12 cellular contexts compared by ENCODE assay signal in the genomic region with DNA sequence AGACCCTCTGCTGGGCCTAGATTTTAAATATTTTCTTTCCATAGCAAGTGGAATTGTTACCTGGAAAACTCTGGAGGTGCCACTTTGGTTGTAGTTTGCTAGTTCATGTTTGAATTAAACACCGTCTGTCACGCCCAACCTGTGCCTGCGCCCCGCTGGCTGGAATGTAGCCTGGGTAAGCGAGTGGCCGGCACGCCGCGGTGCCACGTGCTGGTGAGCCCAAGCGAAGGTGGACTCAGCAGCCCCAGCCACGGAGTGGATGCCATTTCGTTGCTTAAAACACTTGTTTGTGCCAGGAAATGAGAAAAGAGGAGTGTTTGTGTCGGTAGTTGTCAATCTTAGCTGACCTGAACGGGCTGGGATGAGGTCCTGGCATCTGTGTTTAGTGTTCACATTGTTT. TPM values are rescaled to one million over a fixed set of nuclear protein-coding genes. Genes with fewer than 3 reads are reported as not detected.
DNase-seq lines count a peak whose midpoint lies in the region; ATAC-seq, FAIRE-seq and TF ChIP-seq lines count a peak whose summit lies in the region.
"Had no signal": no experiment of that assay in that cellular context is flagged by ENCODE, and none has a peak within 500 bp of the region (broad histone marks: within the 10 kb centered on the region; RNA-seq: fewer than 3 reads in every experiment).

No MANE protein-coding gene starts in this region.

- no peak for TF ChIP-seq EP300 in GM12878 (IDR thresholded peaks at IDR 0.05; ENCODE audit: borderline replicate concordance in 1 of 2, control insufficient read depth in 1 of 2, low read depth in 2 of 2, low read length in 2 of 2)
- no peak for TF ChIP-seq EP300 in tibial nerve (IDR thresholded peaks at IDR 0.05)

- POLR2A ChIA-PET in CD4-positive, alpha-beta T cell (lab: Charles Lee) = no interaction called here
- POLR2A ChIA-PET in GM12878 (lab: Charles Lee) = no interaction called here

- CTCF ChIA-PET in CD4-positive, alpha-beta T cell (lab: Charles Lee) = interaction anchor here (1.3 kb wide), 1 partner anchor 114 kb away, joined by 4 read pairs; no protein-coding TSS in a partner anchor
- CTCF ChIA-PET in GM12878 (lab: Yijun Ruan, JAX) = interaction anchor here (0.9 kb wide), 1 partner anchor 297 kb away, joined by 3 read pairs; no protein-coding TSS in a partner anchor

- H3K9me3 Mint-ChIP-seq in CD4-positive, alpha-beta T cell = no peaks in the 10 kb centered on the region
- H3K9me3 Mint-ChIP-seq in HFFc6 (no peaks in the 10 kb centered on the region), nephron (no peaks in the 10 kb centered on the region)

- no peak for ATAC-seq in CD4-positive, alpha-beta T cell (ENCODE audit: poor library complexity)
- ATAC-seq in GM12878 (no peak), GM21717 (IDR thresholded peaks at IDR 0.05; ENCODE audit: unreplicated experiment) (no peak)

- no peak overlapping the region for H3K4me2 ChIP-seq in GM12878 (ENCODE audit: control insufficient read depth, insufficient read depth)

- H3K27ac Mint-ChIP-seq in CD4-positive, alpha-beta T cell = peak overlapping the region; percentile 71
- no peak overlapping the region for H3K27ac Mint-ChIP-seq in HFFc6
- H3K27ac Mint-ChIP-seq in nephron = peak overlapping the region in 1 of 3 experiments; percentile 66

- H3K27me3 Mint-ChIP-seq in CD4-positive, alpha-beta T cell = no peaks in the 10 kb centered on the region
- H3K27me3 Mint-ChIP-seq in HFFc6 (ENCODE audit: insufficient read depth) (peaks cover 2% of the 10 kb centered on the region; the same call in 1 of the 2 replicates), nephron (ENCODE audit: low read depth) (no peaks in the 10 kb centered on the region)

- H3K36me3 Mint-ChIP-seq in CD4-positive, alpha-beta T cell (ENCODE audit: low read depth) = peaks cover 20% of the 10 kb centered on the region
- H3K36me3 Mint-ChIP-seq in HFFc6 (ENCODE audit: low read depth) = no peaks in the 10 kb centered on the region; the same call in 1 of the 2 replicates
- H3K36me3 Mint-ChIP-seq in nephron (ENCODE audit: low read depth) = peaks cover 3% of the 10 kb centered on the region

- H3K4me1 ChIP-seq in GM12878 (ENCODE audit: control insufficient read depth, insufficient read depth, low read length) (no peaks in the 10 kb centered on the region), tibial nerve (peaks cover 3 to 73% (median 24%) of the 10 kb centered on the region in 4 donors)

- peaks cover 35% of the 10 kb centered on the region for H3K4me1 Mint-ChIP-seq in CD4-positive, alpha-beta T cell (ENCODE audit: low read depth)
- H3K4me1 Mint-ChIP-seq in HFFc6 (ENCODE audit: low read depth) = peaks cover 11% of the 10 kb centered on the region
- peaks cover 35% of the 10 kb centered on the region for H3K4me1 Mint-ChIP-seq in nephron

- FAIRE-seq in GM12878 (lab: Jason Lieb, UNC) = no peak

- DNase-seq in CD4-positive, alpha-beta T cell = no peak
- no peak for DNase-seq in HFFc6
- DNase-seq in GM12878 (ENCODE audit: low read depth, low spot score) = no peak
- DNase-seq in ACHN = no peak
- no peak for DNase-seq in tibial nerve (ENCODE audit: low spot score in 2 of 2)
- DNase-seq: activated CD8-positive, alpha-beta memory T cell treated with anti-CD3 and anti-CD28 coated beads for 24 hours; DMS79 treated with DMSO at 0.1 percent for 48 hours; NCI-H1092; NCI-H526 treated with DMSO at 0.1 percent for 48 hours had no signal

- no peak for TF ChIP-seq CTCF in CD4-positive, alpha-beta T cell (IDR thresholded peaks at IDR 0.05)
- TF ChIP-seq CTCF in HFFc6 (IDR thresholded peaks at IDR 0.05) = no peak
- TF ChIP-seq CTCF in GM12878 (IDR thresholded peaks at IDR 0.05 in 2 of 3, conservative IDR thresholded peaks at IDR 0.05 in 1 of 3; ENCODE audit: control insufficient read depth in 2 of 3, extremely low read depth in 1 of 3, insufficient read depth in 1 of 3, low read depth in 3 of 3, low read length in 3 of 3) = no peak
- no peak for TF ChIP-seq CTCF in nephron (IDR thresholded peaks at IDR 0.05; ENCODE audit: unreplicated experiment in 3 of 3)
- no peak for TF ChIP-seq CTCF in tibial nerve (IDR thresholded peaks at IDR 0.05)

- WGBS in GM12878 (ENCODE audit: insufficient coverage, insufficient replicate concordance, low lambda C conversion rate, missing lambda C conversion rate) = 95% methylated on average over 15 of the region's 15 CpGs
- WGBS in tibial nerve, 2 donors = 68 to 71% methylated on average over 15 of the region's 15 CpGs

- H3K4me3 Mint-ChIP-seq in CD4-positive, alpha-beta T cell = peak overlapping the region; percentile 83
- H3K4me3 Mint-ChIP-seq in HFFc6 = peak overlapping the region; percentile 24; the same call in 1 of the 2 replicates
- H3K4me3 Mint-ChIP-seq in nephron = peak overlapping the region; percentile 65 to 96 (median 79)

- H3K9me3 ChIP-seq in CD4-positive, alpha-beta T cell (ENCODE audit: control insufficient read depth, low read length) = no peaks in the 10 kb centered on the region
- H3K9me3 ChIP-seq in GM12878 (replicated peaks; ENCODE audit: control insufficient read depth, insufficient read depth, low read length) = no peaks in the 10 kb centered on the region; the same call in 2 of the 3 replicates
- H3K9me3 ChIP-seq in tibial nerve = no peaks in the 10 kb centered on the region

- TF ChIP-seq POLR2A in GM12878 (IDR thresholded peaks at IDR 0.05; ENCODE audit: low read depth, low read length) = no peak
- TF ChIP-seq POLR2A in tibial nerve (IDR thresholded peaks at IDR 0.05) = no peak

- H3K9ac ChIP-seq in GM12878 (ENCODE audit: control insufficient read depth, insufficient read depth, low read length) = no peak overlapping the region

- H2AFZ ChIP-seq in GM12878 (ENCODE audit: control insufficient read depth, low read depth, low read length) = no peak overlapping the region

- in situ Hi-C loops in GM12878 (cut with MboI) = no loop called here
- in situ Hi-C loops in ACHN (cut with HindIII; ENCODE audit: low pct_ligation_motif_present, low pct_unique_long_range_greater_than_20kb, low sequenced_read_pairs) = no loop called here

- H3K27ac ChIP-seq in CD4-positive, alpha-beta T cell (ENCODE audit: low read depth, low read length) = no peak overlapping the region
- H3K27ac ChIP-seq in GM12878 (ENCODE audit: control insufficient read depth, insufficient read depth) (no peak overlapping the region), tibial nerve (peak overlapping the region in 2 of 4 donors; percentile 10 to 34)
- H3K27ac ChIP-seq: SJSA1 had no signal

- H3K36me3 ChIP-seq in GM12878 (ENCODE audit: control insufficient read depth in 2 of 2, insufficient read depth in 2 of 2, low read length in 1 of 2) (peaks cover 0 to 3% of the 10 kb centered on the region in 2 experiments; a peak in 3 of 4 replicates), tibial nerve (peaks cover 0 to 6% (median 0%) of the 10 kb centered on the region in 3 donors)

- intact Hi-C loops in CD4-positive, alpha-beta T cell (cut with DNase I, micrococcal nuclease) = loop anchor here (5.0 to 10.0 kb wide), 7 partner anchors 64 to 1966 kb away; a partner anchor contains a TSS
- intact Hi-C loops in GM12878 (cut with micrococcal nuclease; ENCODE audit: unreplicated experiment) = loop anchor here (10.0 kb wide), 1 partner anchor 354 kb away; no protein-coding TSS in a partner anchor

- TF ChIP-seq RAD21 in GM12878 (IDR thresholded peaks at IDR 0.05; ENCODE audit: insufficient read depth, low read depth, low read length) = no peak

- RAD21 ChIA-PET in GM12878 (lab: Charles Lee; ENCODE audit: unreplicated experiment) = no interaction called here

- H3K79me2 ChIP-seq in GM12878 (ENCODE audit: control insufficient read depth, insufficient read depth, low read length) = peaks cover 48% of the 10 kb centered on the region

- no peaks in the 10 kb centered on the region for H3K27me3 ChIP-seq in CD4-positive, alpha-beta T cell (ENCODE audit: control insufficient read depth, insufficient read depth, low read length)
- H3K27me3 ChIP-seq in GM12878 (replicated peaks in 1 of 2; ENCODE audit: control insufficient read depth in 2 of 2, insufficient read depth in 2 of 2, low read length in 1 of 2) (no peaks in the 10 kb centered on the region), tibial nerve (no peaks in the 10 kb centered on the region)
- H3K27me3 ChIP-seq: SJSA1 had no signal

- H3K4me3 ChIP-seq in GM12878 = peak overlapping the region; percentile 22; the same call in 1 of the 2 replicates
- no peak overlapping the region for H3K4me3 ChIP-seq in tibial nerve
- H3K4me3 ChIP-seq: SJSA1 had no signal

- SMC1A ChIA-PET in GM12878 (lab: Charles Lee; ENCODE audit: uncharacterized antibody, unreplicated experiment) = no interaction called here

- H4K20me1 ChIP-seq in GM12878 (ENCODE audit: control insufficient read depth, insufficient read depth) = peaks cover 3% of the 10 kb centered on the region; the same call in 1 of the 2 replicates

- BruUV-seq in GM12878 (replicated peaks; lab: Mats Ljungman, UMichigan) = no TSS peak

RNA-seq across cellular contexts. Expression of a gene that starts 2.7 kb away (rescaled TPM):
- 10 to 100 TPM; 84.4 to 96.4 TPM for total RNA-seq in CD4-positive, alpha-beta T cell
- total RNA-seq in HFFc6 (2021; fragmentation: NEBNext Ultra II Directional; extraction: Animal tissue kit (Norgen Biotek cat#: 25700)) = 10 to 100 TPM; 21.3 to 26.3 (median 25.5) TPM
- 17.2 and 17.8 TPM in 2 replicates for total RNA-seq in GM12878 (2013; cell fraction: nucleolus; rRNA removed)
- total RNA-seq in GM12878 (2014; rRNA removed) (42.9 and 53.6 TPM in 2 replicates), GM12878 (2014; rRNA removed; fragmentation: Illumina TruSeq; extraction: Trizol) (12.0 and 16.1 TPM in 2 replicates), GM12878 (2021) (40.7 and 42.1 TPM in 2 replicates), tibial nerve (10 to 100 TPM; 29.8 to 50.2 (median 38.3) TPM)
- 18.4 TPM for polyA plus RNA-seq in GM12878 (2011; ENCODE audit: low read depth)
- polyA plus RNA-seq in GM12878 (2011; rRNA removed) (17.6 and 25.9 TPM in 2 replicates), GM12878 (2014; fragmentation: Illumina TruSeq; extraction: Trizol) (4.4 and 14.0 TPM in 2 replicates), GM12878 (2014; fragmentation: Nextera tagmentation; extraction: Ambion mirVana) (1 to 10 TPM in 1 of 2 experiments, under 1 TPM in 1; 0.66 to 2.3 TPM), GM12878 (2014; rRNA removed) (69.0 and 76.0 TPM in 2 replicates), GM12878 (2016; fragmentation: Nextera tagmentation; extraction: Ambion mirVana) (10 to 100 TPM; 68.9 to 73.8 TPM)
- 37.7 and 58.5 TPM in 2 replicates for polyA plus RNA-seq in GM12878 (2011; cell fraction: cytosol; rRNA removed)
- polyA plus RNA-seq in GM12878 (2011; cell fraction: nucleus; rRNA removed) = 78.1 and 98.0 TPM in 2 replicates
- 31.9 and 33.0 TPM in 2 replicates for polyA plus RNA-seq in GM12878 (2012)
- 4.9 and 14.2 TPM in 2 replicates for polyA minus RNA-seq in GM12878 (2011; rRNA and poly(A)+ RNA removed)
- 4.7 and 9.1 TPM in 2 replicates for polyA minus RNA-seq in GM12878 (2011; cell fraction: cytosol; rRNA and poly(A)+ RNA removed)
- polyA minus RNA-seq in GM12878 (2011; cell fraction: nucleus; rRNA and poly(A)+ RNA removed) = 9.3 and 12.3 TPM in 2 replicates

RNA-seq across cellular contexts. Expression of a gene that starts 46.8 kb away (rescaled TPM):
- total RNA-seq in CD4-positive, alpha-beta T cell = 100 to 1,000 TPM; 104 to 108 TPM
- 10 to 100 TPM; 51.0 to 69.8 (median 61.2) TPM for total RNA-seq in HFFc6 (2021; fragmentation: NEBNext Ultra II Directional; extraction: Animal tissue kit (Norgen Biotek cat#: 25700))
- total RNA-seq in GM12878 (2013; cell fraction: nucleolus; rRNA removed) = 717 and 806 TPM in 2 replicates
- total RNA-seq in GM12878 (2014; rRNA removed) (65.2 and 70.7 TPM in 2 replicates), GM12878 (2014; rRNA removed; fragmentation: Illumina TruSeq; extraction: Trizol) (33.0 and 33.5 TPM in 2 replicates), GM12878 (2021) (69.3 and 75.8 TPM in 2 replicates), tibial nerve (100 to 1,000 TPM; 243 to 263 (median 244) TPM)
- polyA plus RNA-seq in GM12878 (2011; ENCODE audit: low read depth) = 38.0 TPM
- polyA plus RNA-seq in GM12878 (2011; rRNA removed) (71.4 and 107 TPM in 2 replicates), GM12878 (2014; fragmentation: Illumina TruSeq; extraction: Trizol) (35.2 and 43.4 TPM in 2 replicates), GM12878 (2014; fragmentation: Nextera tagmentation; extraction: Ambion mirVana) (10 to 100 TPM; 27.8 to 28.1 TPM), GM12878 (2014; rRNA removed) (89.9 and 106 TPM in 2 replicates), GM12878 (2016; fragmentation: Nextera tagmentation; extraction: Ambion mirVana) (10 to 100 TPM; 64.7 to 66.8 TPM)
- polyA plus RNA-seq in GM12878 (2011; cell fraction: cytosol; rRNA removed) = 116 and 211 TPM in 2 replicates
- 517 and 533 TPM in 2 replicates for polyA plus RNA-seq in GM12878 (2011; cell fraction: nucleus; rRNA removed)
- 77.9 and 87.3 TPM in 2 replicates for polyA plus RNA-seq in GM12878 (2012)
- 73.1 and 122 TPM in 2 replicates for polyA minus RNA-seq in GM12878 (2011; rRNA and poly(A)+ RNA removed)
- 18.4 and 29.0 TPM in 2 replicates for polyA minus RNA-seq in GM12878 (2011; cell fraction: cytosol; rRNA and poly(A)+ RNA removed)
- 180 and 264 TPM in 2 replicates for polyA minus RNA-seq in GM12878 (2011; cell fraction: nucleus; rRNA and poly(A)+ RNA removed)

Comparison
In these comparisons a context has a peak if more than half of its experiments do, and no peak if none do; other contexts are left out.
1. H3K4me3 Mint-ChIP-seq: peak in every context shown above with its lines; median percentile 83 in CD4-positive, alpha-beta T cell; 79 in nephron; 24 in HFFc6.